In genomic region chr12:9319044-9319841, GRCh38 we compare ENCODE assay signal across 9 cellular contexts.
DNase-seq lines count a peak whose midpoint lies in the region; ATAC-seq and TF ChIP-seq lines count a peak whose summit lies in the region.
"Had no signal": no experiment of that assay in that cellular context is flagged by ENCODE, and none has a peak within 500 bp of the region (broad histone marks: within the 10 kb centered on the region; RNA-seq: fewer than 3 reads in every experiment).

No MANE protein-coding gene starts in this region.

- no peaks in the 10 kb centered on the region for H3K36me3 Mint-ChIP-seq in activated naive CD8-positive, alpha-beta T cell treated with anti-CD3 and anti-CD28 coated beads, Interleukin-2, amount 10 ng/mL, durations not matched to agents 7 days and 5 days
- H3K36me3 Mint-ChIP-seq in activated naive CD8-positive, alpha-beta T cell treated with anti-CD3 and anti-CD28 coated beads, Interleukin-2, amount 50 U/mL, for 24 hours (ENCODE audit: low read depth): no peaks in the 10 kb centered on the region
- no peaks in the 10 kb centered on the region for H3K36me3 Mint-ChIP-seq in stimulated activated effector memory CD8-positive, alpha-beta T cell treated with anti-CD3 and anti-CD28 coated beads, Interleukin-12 subunit alpha, Interleukin-12 subunit beta, amount 100 ng/mL, for 72 hours
- H3K36me3 Mint-ChIP-seq in type B pancreatic cell: peaks cover 16% of the 10 kb centered on the region
- H3K36me3 Mint-ChIP-seq in activated naive CD4-positive, alpha-beta T cell treated with anti-CD3 and anti-CD28 coated beads for 36 hours (ENCODE audit: low read depth): peaks cover 2% of the 10 kb centered on the region

- 57 to 59% methylated on average over 8 of the region's 8 CpGs for WGBS in tibial nerve, 2 donors

- H3K27me3 ChIP-seq in tibial nerve: no peaks in the 10 kb centered on the region

- POLR2A ChIA-PET in activated naive CD8-positive, alpha-beta T cell treated with anti-CD3 and anti-CD28 coated beads, Interleukin-2, amount 10 ng/mL, durations not matched to agents 7 days and 5 days (lab: Charles Lee): no interaction called here

- TF ChIP-seq EP300 in tibial nerve (IDR thresholded peaks at IDR 0.05): no peak

- CTCF ChIA-PET in activated naive CD4-positive, alpha-beta T cell treated with anti-CD3 and anti-CD28 coated beads for 36 hours (lab: Charles Lee): no interaction called here

- no peak for TF ChIP-seq POLR2A in tibial nerve (IDR thresholded peaks at IDR 0.05)

- H3K27me3 Mint-ChIP-seq in activated naive CD8-positive, alpha-beta T cell treated with anti-CD3 and anti-CD28 coated beads, Interleukin-2, amount 10 ng/mL, durations not matched to agents 7 days and 5 days: no peaks in the 10 kb centered on the region
- no peaks in the 10 kb centered on the region for H3K27me3 Mint-ChIP-seq in activated naive CD8-positive, alpha-beta T cell treated with anti-CD3 and anti-CD28 coated beads, Interleukin-2, amount 50 U/mL, for 24 hours
- H3K27me3 Mint-ChIP-seq in type B pancreatic cell: no peaks in the 10 kb centered on the region
- H3K27me3 Mint-ChIP-seq in activated naive CD4-positive, alpha-beta T cell treated with anti-CD3 and anti-CD28 coated beads for 36 hours (ENCODE audit: low read depth): no peaks in the 10 kb centered on the region

- H3K36me3 ChIP-seq in tibial nerve: no peaks in the 10 kb centered on the region

- ATAC-seq in activated naive CD8-positive, alpha-beta T cell treated with anti-CD3 and anti-CD28 coated beads, Interleukin-2, amount 10 ng/mL, durations not matched to agents 7 days and 5 days (ENCODE audit: low read depth): no peak
- ATAC-seq in activated naive CD8-positive, alpha-beta T cell treated with anti-CD3 and anti-CD28 coated beads, Interleukin-2, amount 50 U/mL, for 24 hours: no peak
- peak; percentile 22 for ATAC-seq in HG03565 (IDR thresholded peaks at IDR 0.05; ENCODE audit: unreplicated experiment)
- no peak for ATAC-seq in stimulated activated effector memory CD8-positive, alpha-beta T cell treated with anti-CD3 and anti-CD28 coated beads, Interleukin-12 subunit alpha, Interleukin-12 subunit beta, amount 100 ng/mL, for 72 hours

- no peaks in the 10 kb centered on the region for H3K9me3 Mint-ChIP-seq in activated naive CD8-positive, alpha-beta T cell treated with anti-CD3 and anti-CD28 coated beads, Interleukin-2, amount 10 ng/mL, durations not matched to agents 7 days and 5 days
- H3K9me3 Mint-ChIP-seq in activated naive CD8-positive, alpha-beta T cell treated with anti-CD3 and anti-CD28 coated beads, Interleukin-2, amount 50 U/mL, for 24 hours: no peaks in the 10 kb centered on the region
- no peaks in the 10 kb centered on the region for H3K9me3 Mint-ChIP-seq in stimulated activated effector memory CD8-positive, alpha-beta T cell treated with anti-CD3 and anti-CD28 coated beads, Interleukin-12 subunit alpha, Interleukin-12 subunit beta, amount 100 ng/mL, for 72 hours
- H3K9me3 Mint-ChIP-seq in type B pancreatic cell: no peaks in the 10 kb centered on the region
- no peaks in the 10 kb centered on the region for H3K9me3 Mint-ChIP-seq in activated naive CD4-positive, alpha-beta T cell treated with anti-CD3 and anti-CD28 coated beads for 36 hours

- peak overlapping the region; percentile 59 for H3K27ac Mint-ChIP-seq in activated naive CD8-positive, alpha-beta T cell treated with anti-CD3 and anti-CD28 coated beads, Interleukin-2, amount 10 ng/mL, durations not matched to agents 7 days and 5 days
- H3K27ac Mint-ChIP-seq in activated naive CD8-positive, alpha-beta T cell treated with anti-CD3 and anti-CD28 coated beads, Interleukin-2, amount 50 U/mL, for 24 hours: no peak overlapping the region
- peak overlapping the region; percentile 36 for H3K27ac Mint-ChIP-seq in stimulated activated effector memory CD8-positive, alpha-beta T cell treated with anti-CD3 and anti-CD28 coated beads, Interleukin-12 subunit alpha, Interleukin-12 subunit beta, amount 100 ng/mL, for 72 hours
- H3K27ac Mint-ChIP-seq in type B pancreatic cell: no peak overlapping the region
- no peak overlapping the region for H3K27ac Mint-ChIP-seq in activated naive CD4-positive, alpha-beta T cell treated with anti-CD3 and anti-CD28 coated beads for 36 hours

- DNase-seq in activated naive CD8-positive, alpha-beta T cell treated with anti-CD3 and anti-CD28 coated beads, Interleukin-2, amount 10 ng/mL, durations not matched to agents 7 days and 5 days: no peak
- DNase-seq in activated naive CD8-positive, alpha-beta T cell treated with anti-CD3 and anti-CD28 coated beads, Interleukin-2, amount 50 U/mL, for 24 hours: no peak
- DNase-seq in dermis microvascular lymphatic vessel endothelial cell (ENCODE audit: low read depth in 2 of 2): peak; percentile 2 to 43
- no peak for DNase-seq in stimulated activated effector memory CD8-positive, alpha-beta T cell treated with anti-CD3 and anti-CD28 coated beads, Interleukin-12 subunit alpha, Interleukin-12 subunit beta, amount 100 ng/mL, for 72 hours (ENCODE audit: low spot score in 2 of 2)
- no peak for DNase-seq in tibial nerve (ENCODE audit: low spot score in 2 of 2)
- no peak for DNase-seq in type B pancreatic cell (ENCODE audit: extremely low spot score, unreplicated experiment)
- no peak for DNase-seq in activated naive CD4-positive, alpha-beta T cell treated with anti-CD3 and anti-CD28 coated beads for 36 hours
- DNase-seq: NCI-H526 had no signal

- H3K4me3 Mint-ChIP-seq in activated naive CD8-positive, alpha-beta T cell treated with anti-CD3 and anti-CD28 coated beads, Interleukin-2, amount 10 ng/mL, durations not matched to agents 7 days and 5 days: no peak overlapping the region
- H3K4me3 Mint-ChIP-seq in activated naive CD8-positive, alpha-beta T cell treated with anti-CD3 and anti-CD28 coated beads, Interleukin-2, amount 50 U/mL, for 24 hours: no peak overlapping the region
- no peak overlapping the region for H3K4me3 Mint-ChIP-seq in stimulated activated effector memory CD8-positive, alpha-beta T cell treated with anti-CD3 and anti-CD28 coated beads, Interleukin-12 subunit alpha, Interleukin-12 subunit beta, amount 100 ng/mL, for 72 hours
- no peak overlapping the region for H3K4me3 Mint-ChIP-seq in type B pancreatic cell
- H3K4me3 Mint-ChIP-seq in activated naive CD4-positive, alpha-beta T cell treated with anti-CD3 and anti-CD28 coated beads for 36 hours: no peak overlapping the region

- no peak overlapping the region for H3K27ac ChIP-seq in tibial nerve

- no peak overlapping the region for H3K4me3 ChIP-seq in tibial nerve

- H3K4me1 ChIP-seq in tibial nerve: no peaks in the 10 kb centered on the region

- no peak for TF ChIP-seq CTCF in tibial nerve (IDR thresholded peaks at IDR 0.05)
- TF ChIP-seq CTCF in type B pancreatic cell (conservative IDR thresholded peaks at IDR 0.05): no peak

- no peaks in the 10 kb centered on the region for H3K9me3 ChIP-seq in tibial nerve

- intact Hi-C loops in activated naive CD4-positive, alpha-beta T cell treated with anti-CD3 and anti-CD28 coated beads for 36 hours (cut with micrococcal nuclease): no loop called here

- peaks cover 6% of the 10 kb centered on the region for H3K4me1 Mint-ChIP-seq in activated naive CD8-positive, alpha-beta T cell treated with anti-CD3 and anti-CD28 coated beads, Interleukin-2, amount 10 ng/mL, durations not matched to agents 7 days and 5 days
- H3K4me1 Mint-ChIP-seq in activated naive CD8-positive, alpha-beta T cell treated with anti-CD3 and anti-CD28 coated beads, Interleukin-2, amount 50 U/mL, for 24 hours: peaks cover 6% of the 10 kb centered on the region
- H3K4me1 Mint-ChIP-seq in stimulated activated effector memory CD8-positive, alpha-beta T cell treated with anti-CD3 and anti-CD28 coated beads, Interleukin-12 subunit alpha, Interleukin-12 subunit beta, amount 100 ng/mL, for 72 hours: peaks cover 6% of the 10 kb centered on the region
- peaks cover 5% of the 10 kb centered on the region for H3K4me1 Mint-ChIP-seq in type B pancreatic cell (ENCODE audit: unreplicated experiment)
- H3K4me1 Mint-ChIP-seq in activated naive CD4-positive, alpha-beta T cell treated with anti-CD3 and anti-CD28 coated beads for 36 hours (ENCODE audit: low read depth): no peaks in the 10 kb centered on the region

Comparison
In these comparisons a context has a peak if more than half of its experiments do, and no peak if none do; other contexts are left out.
1. H3K27ac Mint-ChIP-seq: peak in activated naive CD8-positive, alpha-beta T cell treated with anti-CD3 and anti-CD28 coated beads, Interleukin-2, amount 10 ng/mL, durations not matched to agents 7 days and 5 days (single experiment) and stimulated activated effector memory CD8-positive, alpha-beta T cell treated with anti-CD3 and anti-CD28 coated beads, Interleukin-12 subunit alpha, Interleukin-12 subunit beta, amount 100 ng/mL, for 72 hours (single experiment); none in activated naive CD8-positive, alpha-beta T cell treated with anti-CD3 and anti-CD28 coated beads, Interleukin-2, amount 50 U/mL, for 24 hours (single experiment), type B pancreatic cell (single experiment) and activated naive CD4-positive, alpha-beta T cell treated with anti-CD3 and anti-CD28 coated beads for 36 hours (single experiment).
2. DNase-seq: peak in dermis microvascular lymphatic vessel endothelial cell (2 of 2); none in activated naive CD8-positive, alpha-beta T cell treated with anti-CD3 and anti-CD28 coated beads, Interleukin-2, amount 10 ng/mL, durations not matched to agents 7 days and 5 days (single experiment), activated naive CD8-positive, alpha-beta T cell treated with anti-CD3 and anti-CD28 coated beads, Interleukin-2, amount 50 U/mL, for 24 hours (single experiment), stimulated activated effector memory CD8-positive, alpha-beta T cell treated with anti-CD3 and anti-CD28 coated beads, Interleukin-12 subunit alpha, Interleukin-12 subunit beta, amount 100 ng/mL, for 72 hours (0 of 2), tibial nerve (0 of 2), type B pancreatic cell (single experiment) and activated naive CD4-positive, alpha-beta T cell treated with anti-CD3 and anti-CD28 coated beads for 36 hours (single experiment).